Comparison of ENCODE assay signal across 8 cellular contexts in the genomic region with DNA sequence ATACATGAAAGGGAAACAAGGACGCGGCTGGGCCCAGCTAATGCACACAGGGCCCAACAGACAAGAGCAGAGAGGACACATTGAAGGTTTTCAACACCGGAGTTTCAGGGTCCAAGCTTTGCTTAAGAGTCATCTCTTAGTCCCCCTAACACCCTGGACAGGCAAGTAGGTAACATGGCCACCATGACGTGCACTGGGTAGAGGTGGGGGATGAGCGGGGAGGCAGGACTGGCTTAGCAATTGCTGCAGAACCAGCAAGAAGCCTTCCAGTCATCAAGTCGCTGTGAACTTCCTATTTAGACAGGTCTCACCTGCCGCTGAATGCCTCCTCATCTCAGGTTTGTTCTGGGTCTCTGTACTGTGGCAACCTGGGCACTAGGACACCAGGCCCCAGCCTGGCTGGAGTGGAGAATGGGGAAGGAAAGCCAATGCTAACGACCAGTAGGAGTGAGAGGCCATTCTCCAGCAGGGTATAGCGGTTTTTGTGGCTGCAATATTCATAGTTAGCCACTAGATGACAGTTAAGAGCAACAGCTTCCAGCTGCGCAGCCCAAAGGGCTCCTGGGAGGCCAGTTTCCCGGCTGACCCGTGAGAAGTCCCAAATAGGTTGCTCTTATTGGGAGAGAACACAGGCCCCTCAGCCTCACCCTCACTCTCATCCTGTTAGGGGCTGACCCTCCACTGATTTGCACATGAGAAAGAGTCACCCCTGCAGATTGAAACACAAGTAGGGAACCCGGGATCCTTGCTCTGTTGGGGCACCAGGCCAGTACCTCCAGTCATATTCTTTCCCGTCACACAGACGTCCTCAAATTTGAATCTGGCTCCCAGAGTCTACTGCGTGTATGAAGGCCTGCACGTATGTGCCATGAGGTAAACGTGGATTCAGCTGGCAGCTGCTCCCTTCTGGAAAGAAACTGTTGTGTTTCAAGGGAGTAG. TPM values are rescaled to one million over a fixed set of nuclear protein-coding genes. Genes with fewer than 3 reads are reported as not detected.
A peak's percentile ranks its signal among the peaks of the same experiment; 100 is the strongest.
DNase-seq lines count a peak whose midpoint lies in the region; ATAC-seq and TF ChIP-seq lines count a peak whose summit lies in the region.

No MANE protein-coding gene starts in this region.

- TF ChIP-seq EP300 in Ishikawa (IDR thresholded peaks at IDR 0.05; ENCODE audit: borderline replicate concordance): no peak

- peak overlapping the region; percentile 82 for H2AFZ ChIP-seq in smooth muscle cell (ENCODE audit: low read depth)

- H3K27me3 Mint-ChIP-seq in activated CD4-positive, alpha-beta T cell treated with anti-CD3 and anti-CD28 coated beads for 36 hours: no peaks in the 10 kb centered on the region
- H3K27me3 Mint-ChIP-seq in MCF 10A (ENCODE audit: insufficient read depth, unreplicated experiment): no peaks in the 10 kb centered on the region

- DNase-seq in activated CD4-positive, alpha-beta T cell treated with anti-CD3 and anti-CD28 coated beads for 36 hours: peak; percentile 57
- DNase-seq in activated CD4-positive, alpha-beta T cell treated with anti-CD3 and anti-CD28 coated beads for 1 hour: no peak
- DNase-seq in SHP77 treated with DMSO at 0.1 percent for 48 hours (lab: John Stamatoyannopoulos, UW) (peak; percentile 89), MCF 10A (ENCODE audit: unreplicated experiment) (peak; percentile 85), inferior parietal cortex (ENCODE audit: extremely low spot score) (peak; percentile 58), smooth muscle cell (lab: John Stamatoyannopoulos, UW; ENCODE audit: unreplicated experiment) (peak; percentile 10)

- peak; percentile 78 for ATAC-seq in activated CD4-positive, alpha-beta T cell treated with anti-CD3 and anti-CD28 coated beads for 36 hours
- peak; percentile 67 for ATAC-seq in GM21528 (IDR thresholded peaks at IDR 0.05; ENCODE audit: low FRiP score, unreplicated experiment)

- peaks cover 21% of the 10 kb centered on the region for H3F3A ChIP-seq in smooth muscle cell (ENCODE audit: low read depth)

- no peaks in the 10 kb centered on the region for H4K20me1 ChIP-seq in smooth muscle cell (ENCODE audit: low read depth)

- H3K27ac Mint-ChIP-seq in activated CD4-positive, alpha-beta T cell treated with anti-CD3 and anti-CD28 coated beads for 36 hours: no peak overlapping the region
- H3K27ac Mint-ChIP-seq in MCF 10A (ENCODE audit: low read depth, unreplicated experiment): peak overlapping the region; percentile 44

- H3K4me3 ChIP-seq in smooth muscle cell: no peak overlapping the region

- peak overlapping the region; percentile 78 for H3K27ac ChIP-seq in smooth muscle cell (ENCODE audit: low read depth)

- H3K79me2 ChIP-seq in smooth muscle cell (ENCODE audit: low read depth): no peaks in the 10 kb centered on the region

- 51% methylated on average over 18 of the region's 18 CpGs for WGBS in smooth muscle cell (ENCODE audit: low lambda C conversion rate)

- H3K9ac ChIP-seq in smooth muscle cell (ENCODE audit: low read depth): no peak overlapping the region

- TF ChIP-seq CTCF in MCF 10A (IDR thresholded peaks at IDR 0.05; ENCODE audit: unreplicated experiment): peak; percentile 97
- TF ChIP-seq CTCF in smooth muscle cell (IDR thresholded peaks at IDR 0.05; ENCODE audit: borderline replicate concordance, insufficient read depth, poor library complexity, severe bottlenecking): peak; percentile 74

- TF ChIP-seq RAD21 in Ishikawa (IDR thresholded peaks at IDR 0.05; ENCODE audit: low read depth): peak; percentile 78

- peaks cover 31% of the 10 kb centered on the region for H3K4me1 ChIP-seq in smooth muscle cell (ENCODE audit: low read depth)

- H3K4me2 ChIP-seq in smooth muscle cell: peak overlapping the region; percentile 77

- H3K27me3 ChIP-seq in smooth muscle cell (ENCODE audit: low read depth): no peaks in the 10 kb centered on the region

- no TSS peak for BruUV-seq in MCF 10A (replicated peaks; lab: Mats Ljungman, UMichigan)

- no peak overlapping the region for H3K4me3 Mint-ChIP-seq in activated CD4-positive, alpha-beta T cell treated with anti-CD3 and anti-CD28 coated beads for 36 hours
- H3K4me3 Mint-ChIP-seq in MCF 10A (ENCODE audit: unreplicated experiment): no peak overlapping the region

- no peaks in the 10 kb centered on the region for H3K36me3 ChIP-seq in smooth muscle cell (ENCODE audit: low read depth)

- no peaks in the 10 kb centered on the region for H3K36me3 Mint-ChIP-seq in activated CD4-positive, alpha-beta T cell treated with anti-CD3 and anti-CD28 coated beads for 36 hours (ENCODE audit: low read depth)
- no peaks in the 10 kb centered on the region for H3K36me3 Mint-ChIP-seq in MCF 10A (ENCODE audit: insufficient read depth, unreplicated experiment)

- no peaks in the 10 kb centered on the region for H3K9me3 Mint-ChIP-seq in activated CD4-positive, alpha-beta T cell treated with anti-CD3 and anti-CD28 coated beads for 36 hours (ENCODE audit: low read depth)
- H3K9me3 Mint-ChIP-seq in MCF 10A (ENCODE audit: unreplicated experiment): no peaks in the 10 kb centered on the region

- CTCF ChIA-PET in activated CD4-positive, alpha-beta T cell treated with anti-CD3 and anti-CD28 coated beads for 36 hours (lab: Charles Lee): interaction anchor here (0.6 to 2.6 kb wide), 19 partner anchors 13 to 464 kb away, joined by 3 to 16 read pairs (median 4); no protein-coding TSS in a partner anchor
- CTCF ChIA-PET in MCF 10A (lab: Yijun Ruan, JAX): interaction anchor here (0.5 to 7.5 kb wide), 38 partner anchors 9 to 706 kb away, joined by 3 to 89 read pairs (median 4); no protein-coding TSS in a partner anchor

- intact Hi-C loops in activated CD4-positive, alpha-beta T cell treated with anti-CD3 and anti-CD28 coated beads for 36 hours (cut with DNase I, micrococcal nuclease): loop anchor here (1.0 to 5.0 kb wide), 6 partner anchors 62 to 279 kb away; a partner anchor contains a TSS
- intact Hi-C loops in MCF 10A (cut with micrococcal nuclease): loop anchor here (1.0 to 5.0 kb wide), 4 partner anchors 82 to 269 kb away; no protein-coding TSS in a partner anchor

- peaks cover 23% of the 10 kb centered on the region for H3K4me1 Mint-ChIP-seq in activated CD4-positive, alpha-beta T cell treated with anti-CD3 and anti-CD28 coated beads for 36 hours
- H3K4me1 Mint-ChIP-seq in MCF 10A (ENCODE audit: insufficient read depth, unreplicated experiment): peaks cover 28% of the 10 kb centered on the region

- H3K9me3 ChIP-seq in smooth muscle cell (replicated peaks; ENCODE audit: low read depth): no peaks in the 10 kb centered on the region

- POLR2A ChIA-PET in activated CD4-positive, alpha-beta T cell treated with anti-CD3 and anti-CD28 coated beads for 36 hours (lab: Charles Lee): no interaction called here
- POLR2A ChIA-PET in MCF 10A (lab: Yijun Ruan, JAX): interaction anchor here (0.5 to 7.1 kb wide), 13 partner anchors 10 to 935 kb away, joined by 3 to 43 read pairs (median 4); a partner anchor contains a TSS

TF ChIP-seq in Ishikawa, 13 proteins besides CTCF, POLR2A, EP300 and RAD21 (continues in another document):
- TF ChIP-seq FOXM1 (IDR thresholded peaks at IDR 0.05; ENCODE audit: borderline replicate concordance, low read depth): no peak
- no peak for TF ChIP-seq TCF12 (IDR thresholded peaks at IDR 0.05; ENCODE audit: low read depth)
- no peak for TF ChIP-seq CREB1 (IDR thresholded peaks at IDR 0.05; ENCODE audit: low read depth)
- TF ChIP-seq, protein P1, sequence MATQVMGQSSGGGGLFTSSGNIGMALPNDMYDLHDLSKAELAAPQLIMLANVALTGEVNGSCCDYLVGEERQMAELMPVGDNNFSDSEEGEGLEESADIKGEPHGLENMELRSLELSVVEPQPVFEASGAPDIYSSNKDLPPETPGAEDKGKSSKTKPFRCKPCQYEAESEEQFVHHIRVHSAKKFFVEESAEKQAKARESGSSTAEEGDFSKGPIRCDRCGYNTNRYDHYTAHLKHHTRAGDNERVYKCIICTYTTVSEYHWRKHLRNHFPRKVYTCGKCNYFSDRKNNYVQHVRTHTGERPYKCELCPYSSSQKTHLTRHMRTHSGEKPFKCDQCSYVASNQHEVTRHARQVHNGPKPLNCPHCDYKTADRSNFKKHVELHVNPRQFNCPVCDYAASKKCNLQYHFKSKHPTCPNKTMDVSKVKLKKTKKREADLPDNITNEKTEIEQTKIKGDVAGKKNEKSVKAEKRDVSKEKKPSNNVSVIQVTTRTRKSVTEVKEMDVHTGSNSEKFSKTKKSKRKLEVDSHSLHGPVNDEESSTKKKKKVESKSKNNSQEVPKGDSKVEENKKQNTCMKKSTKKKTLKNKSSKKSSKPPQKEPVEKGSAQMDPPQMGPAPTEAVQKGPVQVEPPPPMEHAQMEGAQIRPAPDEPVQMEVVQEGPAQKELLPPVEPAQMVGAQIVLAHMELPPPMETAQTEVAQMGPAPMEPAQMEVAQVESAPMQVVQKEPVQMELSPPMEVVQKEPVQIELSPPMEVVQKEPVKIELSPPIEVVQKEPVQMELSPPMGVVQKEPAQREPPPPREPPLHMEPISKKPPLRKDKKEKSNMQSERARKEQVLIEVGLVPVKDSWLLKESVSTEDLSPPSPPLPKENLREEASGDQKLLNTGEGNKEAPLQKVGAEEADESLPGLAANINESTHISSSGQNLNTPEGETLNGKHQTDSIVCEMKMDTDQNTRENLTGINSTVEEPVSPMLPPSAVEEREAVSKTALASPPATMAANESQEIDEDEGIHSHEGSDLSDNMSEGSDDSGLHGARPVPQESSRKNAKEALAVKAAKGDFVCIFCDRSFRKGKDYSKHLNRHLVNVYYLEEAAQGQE (IDR thresholded peaks at IDR 0.05; ENCODE audit: low read depth): no peak
- no peak for TF ChIP-seq ZBTB7A (IDR thresholded peaks at IDR 0.05; ENCODE audit: low read depth)
- TF ChIP-seq TEAD4 (IDR thresholded peaks at IDR 0.05): no peak
- TF ChIP-seq, protein P2, sequence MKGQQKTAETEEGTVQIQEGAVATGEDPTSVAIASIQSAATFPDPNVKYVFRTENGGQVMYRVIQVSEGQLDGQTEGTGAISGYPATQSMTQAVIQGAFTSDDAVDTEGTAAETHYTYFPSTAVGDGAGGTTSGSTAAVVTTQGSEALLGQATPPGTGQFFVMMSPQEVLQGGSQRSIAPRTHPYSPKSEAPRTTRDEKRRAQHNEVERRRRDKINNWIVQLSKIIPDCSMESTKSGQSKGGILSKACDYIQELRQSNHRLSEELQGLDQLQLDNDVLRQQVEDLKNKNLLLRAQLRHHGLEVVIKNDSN (IDR thresholded peaks at IDR 0.05): no peak
- TF ChIP-seq YY1 (IDR thresholded peaks at IDR 0.05; ENCODE audit: low read depth): no peak
- TF ChIP-seq CEBPB (IDR thresholded peaks at IDR 0.05): no peak
- no peak for TF ChIP-seq TAF1 (IDR thresholded peaks at IDR 0.05; ENCODE audit: low read depth)

RNA-seq across cellular contexts. Expression of a gene that starts 6.0 kb away (rescaled TPM):
- total RNA-seq in activated CD4-positive, alpha-beta T cell treated with anti-CD3 and anti-CD28 coated beads for 36 hours: 10 to 100 TPM; 14.7 to 17.1 TPM
- total RNA-seq in MCF 10A (2022) (20.2 and 23.1 TPM in 2 replicates), smooth muscle cell (25.3 and 28.9 TPM in 2 replicates)
- 32.0 and 41.1 TPM in 2 replicates for polyA plus RNA-seq in smooth muscle cell

RNA-seq across cellular contexts. Expression of a gene that starts 29.4 kb away (rescaled TPM):
- not detected for total RNA-seq in activated CD4-positive, alpha-beta T cell treated with anti-CD3 and anti-CD28 coated beads for 36 hours
- total RNA-seq in MCF 10A (2022) (not detected in 2 replicates), smooth muscle cell (not detected in 2 replicates)
- 0.24 TPM in 1 of 2 replicates, not detected in the other for polyA plus RNA-seq in smooth muscle cell
